ENCODE assay signal across 8 cellular contexts in genomic region chr20:44532248-44532980, GRCh38. TPM values are rescaled to one million over a fixed set of nuclear protein-coding genes. Genes with fewer than 3 reads are reported as not detected.
A peak's percentile ranks its signal among the peaks of the same experiment; 100 is the strongest.
DNase-seq lines count a peak whose midpoint lies in the region; ATAC-seq and TF ChIP-seq lines count a peak whose summit lies in the region.

No MANE protein-coding gene starts in this region.

- H3K9ac ChIP-seq in OCI-LY3 (ENCODE audit: low read length), result peak overlapping the region; percentile 82
- peak overlapping the region; percentile 70 for H3K9ac ChIP-seq in parathyroid adenoma

- peaks cover 28% of the 10 kb centered on the region for H3K4me1 ChIP-seq in CD8-positive, alpha-beta T cell (ENCODE audit: insufficient read depth, low read length)
- peaks cover 12% of the 10 kb centered on the region for H3K4me1 ChIP-seq in OCI-LY3 (ENCODE audit: low read length)
- H3K4me1 ChIP-seq in parathyroid adenoma, result peaks cover 12% of the 10 kb centered on the region

- H3K9me3 ChIP-seq in CD8-positive, alpha-beta T cell (ENCODE audit: low read length), result no peaks in the 10 kb centered on the region
- H3K9me3 ChIP-seq in OCI-LY3 (ENCODE audit: insufficient read depth, low read length) (no peaks in the 10 kb centered on the region), parathyroid adenoma (ENCODE audit: control insufficient read depth, low read length) (no peaks in the 10 kb centered on the region)

- intact Hi-C loops in CD8-positive, alpha-beta T cell (cut with DNase I, micrococcal nuclease), result loop anchor here in 1 of 2 experiments (2.0 kb wide), 2 partner anchors 16 to 78 kb away; no protein-coding TSS in a partner anchor

- DNase-seq in CD8-positive, alpha-beta T cell, result no peak
- DNase-seq in fibroblast of the aortic adventitia (ENCODE audit: low read depth), result no peak
- DNase-seq in COLO829 (ENCODE audit: low spot score), result no peak

- peak overlapping the region; percentile 66 for H3K27ac ChIP-seq in CD8-positive, alpha-beta T cell (ENCODE audit: low read depth, low read length)
- no peak overlapping the region for H3K27ac ChIP-seq in OCI-LY3 (ENCODE audit: low read length)
- peak overlapping the region; percentile 74 for H3K27ac ChIP-seq in parathyroid adenoma

- H3K27me3 Mint-ChIP-seq in CD8-positive, alpha-beta T cell (ENCODE audit: low read depth), result no peaks in the 10 kb centered on the region

- no peaks in the 10 kb centered on the region for H3K36me3 ChIP-seq in CD8-positive, alpha-beta T cell (ENCODE audit: insufficient read depth, low read length)
- H3K36me3 ChIP-seq in OCI-LY3 (replicated peaks; ENCODE audit: low read depth, low read length) (no peaks in the 10 kb centered on the region), parathyroid adenoma (ENCODE audit: control insufficient read depth, insufficient read depth, low read length) (no peaks in the 10 kb centered on the region)

- H3K4me3 ChIP-seq in CD8-positive, alpha-beta T cell (ENCODE audit: low read depth, low read length), result peak overlapping the region; percentile 69
- H3K4me3 ChIP-seq in OCI-LY3 (ENCODE audit: low read length) (peak overlapping the region; percentile 78), fibroblast of the aortic adventitia (ENCODE audit: low read depth, low read length) (peak overlapping the region; percentile 79), parathyroid adenoma (ENCODE audit: low read depth, low read length) (peak overlapping the region; percentile 75)

- POLR2A ChIA-PET in CD8-positive, alpha-beta T cell (lab: Charles Lee), result interaction anchor here (1.3 kb wide), 1 partner anchor 14 kb away, joined by 3 read pairs; no protein-coding TSS in a partner anchor

- no peak overlapping the region for H3K4me3 Mint-ChIP-seq in CD8-positive, alpha-beta T cell

- H3K79me2 ChIP-seq in OCI-LY3 (ENCODE audit: low read length) (peaks cover 7% of the 10 kb centered on the region; the same call in 1 of the 2 replicates), parathyroid adenoma (peaks cover 21% of the 10 kb centered on the region)

- no peaks in the 10 kb centered on the region for H3K36me3 Mint-ChIP-seq in CD8-positive, alpha-beta T cell

- CTCF ChIA-PET in CD8-positive, alpha-beta T cell (lab: Charles Lee), result no interaction called here

- peak overlapping the region; percentile 75 for H3K4me2 ChIP-seq in OCI-LY3 (ENCODE audit: low read length)
- H3K4me2 ChIP-seq in parathyroid adenoma (ENCODE audit: low read length), result peak overlapping the region; percentile 98

- no peaks in the 10 kb centered on the region for H4K20me1 ChIP-seq in OCI-LY3 (ENCODE audit: insufficient read depth, low read length)

- H3K9me3 Mint-ChIP-seq in CD8-positive, alpha-beta T cell, result no peaks in the 10 kb centered on the region

- no peak for TF ChIP-seq CTCF in CD8-positive, alpha-beta T cell (IDR thresholded peaks at IDR 0.05)
- TF ChIP-seq CTCF in OCI-LY3 (IDR thresholded peaks at IDR 0.05; ENCODE audit: low read depth, low read length) (no peak), fibroblast of the aortic adventitia (IDR thresholded peaks at IDR 0.05; ENCODE audit: insufficient read depth, low read length) (no peak), parathyroid adenoma (IDR thresholded peaks at IDR 0.05) (no peak)

- H2AFZ ChIP-seq in OCI-LY3 (ENCODE audit: low read depth, low read length), result peak overlapping the region; percentile 85
- H2AFZ ChIP-seq in parathyroid adenoma, result peak overlapping the region; percentile 95

- peaks cover 7% of the 10 kb centered on the region for H3K4me1 Mint-ChIP-seq in CD8-positive, alpha-beta T cell (ENCODE audit: low read depth)

- no peaks in the 10 kb centered on the region for H3K27me3 ChIP-seq in CD8-positive, alpha-beta T cell (ENCODE audit: insufficient read depth, low read length)
- H3K27me3 ChIP-seq in OCI-LY3 (ENCODE audit: low read depth, low read length) (no peaks in the 10 kb centered on the region), parathyroid adenoma (ENCODE audit: control insufficient read depth, insufficient read depth, low read length) (no peaks in the 10 kb centered on the region)

- H3K27ac Mint-ChIP-seq in CD8-positive, alpha-beta T cell, result no peak overlapping the region

- ATAC-seq in CD8-positive, alpha-beta T cell, result peak; percentile 13
- ATAC-seq in HG02642 (IDR thresholded peaks at IDR 0.05; ENCODE audit: poor library complexity, unreplicated experiment) (no peak), GM19463 (IDR thresholded peaks at IDR 0.05; ENCODE audit: unreplicated experiment) (no peak), GM21528 (IDR thresholded peaks at IDR 0.05; ENCODE audit: low FRiP score, unreplicated experiment) (no peak)

RNA-seq across cellular contexts. Expression of gene SERINC3, which starts 10.5 kb away (rescaled TPM):
- 10 to 100 TPM; 39.0 to 46.0 TPM for total RNA-seq in CD8-positive, alpha-beta T cell
- total RNA-seq in fibroblast of the aortic adventitia (ENCODE audit: low replicate concordance), result 113 and 160 TPM in 2 replicates

RNA-seq across cellular contexts. Expression of gene PKIG, which starts 50.0 kb away (rescaled TPM):
- 1 to 10 TPM; 4.7 to 5.8 TPM for total RNA-seq in CD8-positive, alpha-beta T cell
- total RNA-seq in fibroblast of the aortic adventitia (ENCODE audit: low replicate concordance), result 83.2 and 134 TPM in 2 replicates

RNA-seq across cellular contexts. Expression of gene TTPAL, which starts 56.7 kb away (rescaled TPM):
- 10 to 100 TPM; 12.3 TPM for total RNA-seq in CD8-positive, alpha-beta T cell
- total RNA-seq in fibroblast of the aortic adventitia (ENCODE audit: low replicate concordance), result 11.1 and 18.0 TPM in 2 replicates

Comparison
In these comparisons a context has a peak if more than half of its experiments do, and no peak if none do; other contexts are left out.
1. RNA of gene PKIG, which starts 50.0 kb away (total RNA-seq): 83.2 to 134 TPM in fibroblast of the aortic adventitia; 4.7 to 5.8 TPM in CD8-positive, alpha-beta T cell; every median in the first group is over 10 times any median in the second.
2. Peak in every context shown above with its lines, with median percentiles within 50 percentile points of each other: H3K4me3 ChIP-seq.